18 cellular contexts compared by ENCODE assay signal in genomic region chr9:14304242-14304641, GRCh38. TPM values are rescaled to one million over a fixed set of nuclear protein-coding genes. Genes with fewer than 3 reads are reported as not detected.
A peak's percentile ranks its signal among the peaks of the same experiment; 100 is the strongest.
DNase-seq lines count a peak whose midpoint lies in the region; TF ChIP-seq lines count a peak whose summit lies in the region.
"Had no signal": no experiment of that assay in that cellular context is flagged by ENCODE, and none has a peak within 500 bp of the region (broad histone marks: within the 10 kb centered on the region; RNA-seq: fewer than 3 reads in every experiment).

No MANE protein-coding gene starts in this region.

- H3K9me3 ChIP-seq in breast epithelium, result no peaks in the 10 kb centered on the region
- H3K9me3 ChIP-seq: BLaER1 treated with 17β-estradiol and CSF1 and Interleukin-3, amounts not matched to agents 10 nM and 100 nM had no signal

- no TSS peak for BruUV-seq in MCF 10A (replicated peaks; lab: Mats Ljungman, UMichigan)

- peaks cover 53% of the 10 kb centered on the region for H3K4me1 Mint-ChIP-seq in MCF 10A (ENCODE audit: insufficient read depth, unreplicated experiment)
- peaks cover 64% of the 10 kb centered on the region for H3K4me1 Mint-ChIP-seq in endothelial cell (ENCODE audit: unreplicated experiment)
- peaks cover 91% of the 10 kb centered on the region for H3K4me1 Mint-ChIP-seq in nephron
- peaks cover under 1% of the 10 kb centered on the region for H3K4me1 Mint-ChIP-seq in osteocyte (ENCODE audit: unreplicated experiment)
- peaks cover 90% of the 10 kb centered on the region for H3K4me1 Mint-ChIP-seq in mesothelial cell of epicardium

- CTCF ChIA-PET in MCF 10A (lab: Yijun Ruan, JAX), result no interaction called here

- TF ChIP-seq CTCF in breast epithelium (IDR thresholded peaks at IDR 0.05) (no peak), MCF 10A (IDR thresholded peaks at IDR 0.05; ENCODE audit: unreplicated experiment) (no peak), endothelial cell (IDR thresholded peaks at IDR 0.05; ENCODE audit: unreplicated experiment) (no peak), nephron (IDR thresholded peaks at IDR 0.05; ENCODE audit: unreplicated experiment in 3 of 3) (no peak), osteocyte (IDR thresholded peaks at IDR 0.05) (no peak), mesothelial cell of epicardium (IDR thresholded peaks at IDR 0.05; ENCODE audit: unreplicated experiment) (no peak)

- no peaks in the 10 kb centered on the region for H3K9me3 Mint-ChIP-seq in MCF 10A (ENCODE audit: unreplicated experiment)
- H3K9me3 Mint-ChIP-seq in endothelial cell (ENCODE audit: unreplicated experiment), result no peaks in the 10 kb centered on the region
- no peaks in the 10 kb centered on the region for H3K9me3 Mint-ChIP-seq in nephron
- no peaks in the 10 kb centered on the region for H3K9me3 Mint-ChIP-seq in osteocyte (ENCODE audit: unreplicated experiment)
- H3K9me3 Mint-ChIP-seq in mesothelial cell of epicardium, result no peaks in the 10 kb centered on the region
- H3K9me3 Mint-ChIP-seq: HFFc6 had no signal

- H3K4me1 ChIP-seq in breast epithelium, result peaks cover 0 to 8% of the 10 kb centered on the region in 2 donors

- intact Hi-C loops in breast epithelium (cut with DNase I; ENCODE audit: low total_unique reads) (no loop called here), MCF 10A (cut with micrococcal nuclease) (no loop called here)

- POLR2A ChIA-PET in MCF 10A (lab: Yijun Ruan, JAX), result interaction anchor here (1.9 to 3.3 kb wide), 2 partner anchors 21 to 27 kb away, joined by 9 to 14 read pairs; no protein-coding TSS in a partner anchor

- no peaks in the 10 kb centered on the region for H3K27me3 ChIP-seq in breast epithelium
- H3K27me3 ChIP-seq: BLaER1 treated with 17β-estradiol and CSF1 and Interleukin-3, amounts not matched to agents 10 nM and 100 nM had no signal

- H3K27ac Mint-ChIP-seq in MCF 10A (ENCODE audit: low read depth, unreplicated experiment) (no peak overlapping the region), endothelial cell (ENCODE audit: unreplicated experiment) (peak overlapping the region; percentile 36), nephron (peak overlapping the region in 2 of 3 experiments; percentile 30 to 87), osteocyte (ENCODE audit: unreplicated experiment) (no peak overlapping the region), mesothelial cell of epicardium (no peak overlapping the region)
- H3K27ac Mint-ChIP-seq: HFFc6 had no signal

- H3K27me3 Mint-ChIP-seq in MCF 10A (ENCODE audit: insufficient read depth, unreplicated experiment), result no peaks in the 10 kb centered on the region
- H3K27me3 Mint-ChIP-seq in endothelial cell (ENCODE audit: unreplicated experiment), result peaks cover 2% of the 10 kb centered on the region
- no peaks in the 10 kb centered on the region for H3K27me3 Mint-ChIP-seq in nephron (ENCODE audit: low read depth)
- no peaks in the 10 kb centered on the region for H3K27me3 Mint-ChIP-seq in osteocyte (ENCODE audit: unreplicated experiment)
- H3K27me3 Mint-ChIP-seq in mesothelial cell of epicardium (ENCODE audit: low read depth), result no peaks in the 10 kb centered on the region

- H3K36me3 Mint-ChIP-seq in MCF 10A (ENCODE audit: insufficient read depth, unreplicated experiment) (peaks cover 52% of the 10 kb centered on the region), endothelial cell (ENCODE audit: low read depth, unreplicated experiment) (peaks cover 44% of the 10 kb centered on the region), nephron (ENCODE audit: low read depth) (peaks cover 55% of the 10 kb centered on the region), osteocyte (ENCODE audit: unreplicated experiment) (peaks cover 26% of the 10 kb centered on the region), mesothelial cell of epicardium (peaks cover 30% of the 10 kb centered on the region)

- no peaks in the 10 kb centered on the region for H3K36me3 ChIP-seq in breast epithelium
- H3K36me3 ChIP-seq: BLaER1 treated with 17β-estradiol and CSF1 and Interleukin-3, amounts not matched to agents 10 nM and 100 nM had no signal

- H3K27ac ChIP-seq in breast epithelium, result peak overlapping the region; percentile 10 to 55
- H3K27ac ChIP-seq: BLaER1 treated with 17β-estradiol and CSF1 and Interleukin-3, amounts not matched to agents 10 nM and 100 nM had no signal

- no peak for TF ChIP-seq POLR2A in breast epithelium (IDR thresholded peaks at IDR 0.05)

- H3K4me3 Mint-ChIP-seq in MCF 10A (ENCODE audit: unreplicated experiment) (no peak overlapping the region), endothelial cell (ENCODE audit: unreplicated experiment) (peak overlapping the region; percentile 28), nephron (peak overlapping the region; percentile 4 to 46 (median 41)), osteocyte (ENCODE audit: unreplicated experiment) (no peak overlapping the region), mesothelial cell of epicardium (no peak overlapping the region)
- H3K4me3 Mint-ChIP-seq: HFFc6 had no signal

- peak overlapping the region in 2 of 3 donors; percentile 4 to 36 for H3K4me3 ChIP-seq in breast epithelium
- H3K4me3 ChIP-seq: BLaER1 treated with 17β-estradiol and CSF1 and Interleukin-3, amounts not matched to agents 10 nM and 100 nM had no signal

- no peak for DNase-seq in breast epithelium (ENCODE audit: low spot score in 2 of 2)
- no peak for DNase-seq in MCF 10A (ENCODE audit: unreplicated experiment)
- no peak for DNase-seq in endothelial cell (ENCODE audit: low spot score)
- DNase-seq in superior temporal gyrus (ENCODE audit: extremely low spot score), result peak; percentile 87
- no peak for DNase-seq in activated naive CD4-positive, alpha-beta T cell treated with anti-CD3 and anti-CD28 coated beads, Interleukin-2, amount 50 U/mL, for 16 hours
- no peak for DNase-seq in osteocyte (ENCODE audit: extremely low spot score, unreplicated experiment)
- DNase-seq in mesothelial cell of epicardium (ENCODE audit: low spot score in 2 of 2, unreplicated experiment in 2 of 2), result no peak
- DNase-seq: 8988T, DMS 273 treated with DMSO at 0.1 percent for 48 hours, HFFc6, KG1, NCI-H1092 treated with DMSO at 0.1 percent for 48 hours, NCI-H2029, NCI-H2171 treated with DMSO at 0.1 percent for 48 hours, NCI-H510A treated with DMSO at 0.1 percent for 48 hours, RPMI8226 had no signal

RNA-seq across cellular contexts. Expression of gene NFIB, which starts 9.7 kb away (rescaled TPM):
- total RNA-seq in breast epithelium (100 to 1,000 TPM in 2 of 3 donors, 10 to 100 TPM in 1; 95.2 to 237 (median 105) TPM), MCF 10A (2022) (52.2 and 70.8 TPM in 2 replicates), endothelial cell (ENCODE audit: unreplicated experiment) (120 TPM), osteocyte (36.1 and 39.9 TPM in 2 replicates), mesothelial cell of epicardium (213 to 237 TPM (median 230 TPM) in 3 replicates)

Comparison
In these comparisons a context has a peak if more than half of its experiments do, and no peak if none do; other contexts are left out.
1. H3K27ac Mint-ChIP-seq: peak in endothelial cell (single experiment) and nephron (2 of 3); none in MCF 10A (single experiment), osteocyte (single experiment) and mesothelial cell of epicardium (single experiment).
2. H3K4me3 Mint-ChIP-seq: peak in endothelial cell (single experiment) and nephron (3 of 3); none in MCF 10A (single experiment), osteocyte (single experiment) and mesothelial cell of epicardium (single experiment).